Comparison of ENCODE assay signal across 3 cellular contexts in the genomic region with DNA sequence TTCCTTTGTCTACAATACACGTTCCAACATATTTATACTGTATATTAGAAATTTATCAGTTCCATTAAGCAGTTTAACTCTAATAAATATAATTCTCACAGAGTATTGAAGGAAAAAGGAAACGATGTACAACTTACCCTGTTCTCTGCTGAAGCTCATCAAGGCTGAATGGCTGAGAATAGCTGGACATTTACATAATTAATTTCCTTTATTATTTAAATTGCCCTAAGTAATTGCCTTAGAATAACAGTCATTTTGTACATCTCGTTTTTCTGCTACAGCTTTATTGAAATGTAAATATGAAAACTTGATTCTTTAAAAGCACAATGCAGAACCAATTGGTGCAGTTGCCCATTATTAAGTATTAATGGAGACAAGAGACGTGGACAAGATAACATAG.
"Had no signal": no experiment of that assay in that cellular context is flagged by ENCODE, and none has a peak within 500 bp of the region (broad histone marks: within the 10 kb centered on the region; RNA-seq: fewer than 3 reads in every experiment).

No MANE protein-coding gene starts in this region.

- ATAC-seq: GM12878 had no signal

- H3K4me3 ChIP-seq: GM12878 had no signal

- DNase-seq: GDM1, GF-D8 had no signal
